In genomic region chr1:10916991-10917390, GRCh38 we compare ENCODE assay signal across 22 cellular contexts.
DNase-seq lines count a peak whose midpoint lies in the region; ATAC-seq and TF ChIP-seq lines count a peak whose summit lies in the region.
"Had no signal": no experiment of that assay in that cellular context is flagged by ENCODE, and none has a peak within 500 bp of the region (broad histone marks: within the 10 kb centered on the region; RNA-seq: fewer than 3 reads in every experiment).

No MANE protein-coding gene starts in this region.

- 89% methylated on average over 10 of the region's 10 CpGs for WGBS in smooth muscle cell (ENCODE audit: low lambda C conversion rate)

- DNase-seq in CD1c-positive myeloid dendritic cell (ENCODE audit: extremely low spot score) (peak; percentile 30), RPMI8226 (peak; percentile 47), natural killer cell (no peak), NCI-H2196 (lab: John Stamatoyannopoulos, UW; ENCODE audit: unreplicated experiment) (no peak), smooth muscle cell (lab: John Stamatoyannopoulos, UW; ENCODE audit: unreplicated experiment) (no peak)
- DNase-seq in CD8-positive, alpha-beta T cell = no peak
- DNase-seq in stimulated activated CD4-positive, alpha-beta T cell treated with anti-CD3 and anti-CD28 coated beads, Interleukin-4, amount 100 ng/mL, for 24 hours = no peak
- DNase-seq: activated CD4-positive, alpha-beta T cell treated with anti-CD3 and anti-CD28 coated beads, Interleukin-2, amount 50 U/mL, for 1 hour; gastrocnemius medialis; left colon; MG63; NCI-H1436 treated with DMSO at 0.1 percent for 48 hours; SHP77 treated with DMSO at 0.1 percent for 48 hours; stimulated activated naive CD4-positive, alpha-beta T cell; T-helper 9 cell; uterus had no signal

- TF ChIP-seq CTCF in CD8-positive, alpha-beta T cell (IDR thresholded peaks at IDR 0.05) = no peak
- no peak for TF ChIP-seq CTCF in natural killer cell (IDR thresholded peaks at IDR 0.05)
- no peak for TF ChIP-seq CTCF in smooth muscle cell (IDR thresholded peaks at IDR 0.05; ENCODE audit: borderline replicate concordance, insufficient read depth, poor library complexity, severe bottlenecking)

- no peaks in the 10 kb centered on the region for H3K79me2 ChIP-seq in smooth muscle cell (ENCODE audit: low read depth)

- H2AFZ ChIP-seq in smooth muscle cell (ENCODE audit: low read depth) = no peak overlapping the region

- peak overlapping the region; percentile 76 for H3K4me3 Mint-ChIP-seq in CD8-positive, alpha-beta T cell
- H3K4me3 Mint-ChIP-seq in natural killer cell = peak overlapping the region; percentile 78
- H3K4me3 Mint-ChIP-seq: activated T-helper 1 cell treated with anti-CD3 and anti-CD28 coated beads, Interleukin-12 subunit alpha, Interleukin-12 subunit beta, Interleukin-2, Interleukin-4 antibody, amounts not matched to agents 30 ng/mL and 10 ng/mL and 1 ng/mL, durations not matched to agents 14 hours and 24 hours and 36 hours had no signal

- no peak overlapping the region for H3K27ac Mint-ChIP-seq in CD8-positive, alpha-beta T cell
- H3K27ac Mint-ChIP-seq in natural killer cell = no peak overlapping the region
- H3K27ac Mint-ChIP-seq: activated T-helper 1 cell treated with anti-CD3 and anti-CD28 coated beads, Interleukin-12 subunit alpha, Interleukin-12 subunit beta, Interleukin-2, Interleukin-4 antibody, amounts not matched to agents 30 ng/mL and 10 ng/mL and 1 ng/mL, durations not matched to agents 14 hours and 24 hours and 36 hours; progenitor cell of endocrine pancreas had no signal

- ATAC-seq in CD8-positive, alpha-beta T cell = no peak
- ATAC-seq in natural killer cell = no peak
- ATAC-seq: gastrocnemius medialis, left colon, Panc1, sciatic nerve had no signal

- no peaks in the 10 kb centered on the region for H4K20me1 ChIP-seq in smooth muscle cell (ENCODE audit: low read depth)

- H3K27ac ChIP-seq in CD8-positive, alpha-beta T cell (ENCODE audit: low read depth, low read length) = no peak overlapping the region
- no peak overlapping the region for H3K27ac ChIP-seq in smooth muscle cell (ENCODE audit: low read depth)
- H3K27ac ChIP-seq: gastrocnemius medialis, neutrophil, thoracic aorta, uterus had no signal

- CTCF ChIA-PET in CD8-positive, alpha-beta T cell (lab: Charles Lee) = no interaction called here

- no peaks in the 10 kb centered on the region for H3F3A ChIP-seq in smooth muscle cell (ENCODE audit: low read depth)

- H3K36me3 ChIP-seq in CD8-positive, alpha-beta T cell (ENCODE audit: insufficient read depth, low read length) = no peaks in the 10 kb centered on the region
- no peaks in the 10 kb centered on the region for H3K36me3 ChIP-seq in smooth muscle cell (ENCODE audit: low read depth)
- H3K36me3 ChIP-seq: gastrocnemius medialis, MG63, neutrophil, thoracic aorta, uterus had no signal

- H3K9me3 Mint-ChIP-seq in CD8-positive, alpha-beta T cell = no peaks in the 10 kb centered on the region
- H3K9me3 Mint-ChIP-seq in natural killer cell = no peaks in the 10 kb centered on the region
- H3K9me3 Mint-ChIP-seq: activated T-helper 1 cell treated with anti-CD3 and anti-CD28 coated beads, Interleukin-12 subunit alpha, Interleukin-12 subunit beta, Interleukin-2, Interleukin-4 antibody, amounts not matched to agents 30 ng/mL and 10 ng/mL and 1 ng/mL, durations not matched to agents 14 hours and 24 hours and 36 hours had no signal

- no peaks in the 10 kb centered on the region for H3K27me3 ChIP-seq in CD8-positive, alpha-beta T cell (ENCODE audit: insufficient read depth, low read length)
- peaks cover 3% of the 10 kb centered on the region for H3K27me3 ChIP-seq in smooth muscle cell (ENCODE audit: low read depth)
- H3K27me3 ChIP-seq: MG63, uterus had no signal

- peaks cover 29% of the 10 kb centered on the region for H3K4me1 Mint-ChIP-seq in CD8-positive, alpha-beta T cell (ENCODE audit: low read depth)
- H3K4me1 Mint-ChIP-seq in natural killer cell = peaks cover 22 to 23% of the 10 kb centered on the region in 2 donors

- intact Hi-C loops in CD8-positive, alpha-beta T cell (cut with DNase I, micrococcal nuclease) = no loop called here
- intact Hi-C loops in natural killer cell (cut with micrococcal nuclease) = no loop called here

- no peak overlapping the region for H3K4me3 ChIP-seq in CD8-positive, alpha-beta T cell (ENCODE audit: low read depth, low read length)
- no peak overlapping the region for H3K4me3 ChIP-seq in smooth muscle cell
- H3K4me3 ChIP-seq: gastrocnemius medialis, MG63, thoracic aorta, uterus had no signal

- H3K4me2 ChIP-seq in smooth muscle cell = no peak overlapping the region

- H3K4me1 ChIP-seq in CD8-positive, alpha-beta T cell (ENCODE audit: insufficient read depth, low read length) = peaks cover 35% of the 10 kb centered on the region
- H3K4me1 ChIP-seq in smooth muscle cell (ENCODE audit: low read depth) = no peaks in the 10 kb centered on the region
- H3K4me1 ChIP-seq: gastrocnemius medialis, uterus had no signal

- H3K9me3 ChIP-seq in CD8-positive, alpha-beta T cell (ENCODE audit: low read length) = no peaks in the 10 kb centered on the region
- no peaks in the 10 kb centered on the region for H3K9me3 ChIP-seq in smooth muscle cell (replicated peaks; ENCODE audit: low read depth)
- H3K9me3 ChIP-seq: gastrocnemius medialis, MG63, neutrophil, thoracic aorta, uterus had no signal

- POLR2A ChIA-PET in CD8-positive, alpha-beta T cell (lab: Charles Lee) = interaction anchor here (0.8 to 1.9 kb wide), 2 partner anchors 10 to 31 kb away, joined by 3 to 5 read pairs; no protein-coding TSS in a partner anchor

- no peaks in the 10 kb centered on the region for H3K27me3 Mint-ChIP-seq in CD8-positive, alpha-beta T cell (ENCODE audit: low read depth)
- no peaks in the 10 kb centered on the region for H3K27me3 Mint-ChIP-seq in natural killer cell (ENCODE audit: low read depth in 2 of 2)

- no peak overlapping the region for H3K9ac ChIP-seq in smooth muscle cell (ENCODE audit: low read depth)

- no peaks in the 10 kb centered on the region for H3K36me3 Mint-ChIP-seq in CD8-positive, alpha-beta T cell
- H3K36me3 Mint-ChIP-seq in natural killer cell = no peaks in the 10 kb centered on the region

Comparison
In these comparisons a context has a peak if more than half of its experiments do, and no peak if none do; other contexts are left out.
1. DNase-seq: peak in CD1c-positive myeloid dendritic cell (single experiment) and RPMI8226 (single experiment); none in CD8-positive, alpha-beta T cell (0 of 7), natural killer cell (single experiment), stimulated activated CD4-positive, alpha-beta T cell treated with anti-CD3 and anti-CD28 coated beads, Interleukin-4, amount 100 ng/mL, for 24 hours (single experiment), NCI-H2196 (single experiment) and smooth muscle cell (single experiment).